Comparison of ENCODE assay signal across 8 cellular contexts in genomic region chr12:106918746-106919145, GRCh38. TPM values are rescaled to one million over a fixed set of nuclear protein-coding genes. Genes with fewer than 3 reads are reported as not detected.
DNase-seq lines count a peak whose midpoint lies in the region; ATAC-seq, FAIRE-seq and TF ChIP-seq lines count a peak whose summit lies in the region.

No MANE protein-coding gene starts in this region.

- H3K4ac ChIP-seq in H1 (replicated peaks; ENCODE audit: insufficient read length, low read depth, low read length), result no peak overlapping the region

- H2AK5ac ChIP-seq in H1 (ENCODE audit: low read depth, low read length), result no peak overlapping the region

- no peak overlapping the region; a peak in 1 of 7 replicates for H3K9ac ChIP-seq in H1 (replicated peaks in 1 of 4; ENCODE audit: extremely low read depth in 1 of 4, low read depth in 3 of 4, low read length in 3 of 4)

- H3K79me1 ChIP-seq in H1 (ENCODE audit: low read depth, low read length), result no peaks in the 10 kb centered on the region

- H3K9me3 ChIP-seq in left ventricle myocardium inferior (replicated peaks) (no peaks in the 10 kb centered on the region), H1 (ENCODE audit: insufficient read depth in 2 of 2, low read depth in 1 of 2, low read length in 1 of 2) (no peaks in the 10 kb centered on the region)

- peak; percentile 82 for FAIRE-seq in H1 (lab: Jason Lieb, UNC)

- TF ChIP-seq POLR2A in H1 (IDR thresholded peaks at IDR 0.05; ENCODE audit: control extremely low read depth in 1 of 2, low read depth in 2 of 2, low read length in 2 of 2), result no peak

- TF ChIP-seq CTCF in left ventricle myocardium inferior (IDR thresholded peaks at IDR 0.05; ENCODE audit: borderline replicate concordance) (peak; percentile 61), H1 (IDR thresholded peaks at IDR 0.05; ENCODE audit: control extremely low read depth in 1 of 3, insufficient read depth in 1 of 3, low read depth in 1 of 3, low read length in 3 of 3) (peak in 2 of 3 experiments; percentile 82 to 84; a peak in 3 of 4 replicates)

- no peak for ATAC-seq in left ventricle myocardium superior
- ATAC-seq in GM21423 (IDR thresholded peaks at IDR 0.05; ENCODE audit: unreplicated experiment), result no peak
- ATAC-seq in GM21390 (IDR thresholded peaks at IDR 0.05; ENCODE audit: unreplicated experiment), result no peak

- no peak for TF ChIP-seq EP300 in H1 (IDR thresholded peaks at IDR 0.05; ENCODE audit: borderline replicate concordance in 1 of 2, low read depth in 2 of 2, low read length in 2 of 2)

- no peak overlapping the region for H2BK5ac ChIP-seq in H1 (ENCODE audit: low read depth, low read length)

- no peak overlapping the region for H3K14ac ChIP-seq in H1 (ENCODE audit: insufficient read length)

- 8% methylated on average over 3 of the region's 3 CpGs; no CpG with 5 or more reads in 1 of the 2 experiments for WGBS in H1 (ENCODE audit: extremely low coverage in 1 of 2, insufficient coverage in 1 of 2, insufficient read length in 1 of 2, insufficient replicate concordance in 2 of 2, low coverage in 1 of 2, low lambda C conversion rate in 2 of 2, missing lambda C conversion rate in 1 of 2), 2 experiments

- no peaks in the 10 kb centered on the region for H3K36me3 ChIP-seq in left ventricle myocardium inferior
- no peaks in the 10 kb centered on the region for H3K36me3 ChIP-seq in H1 (ENCODE audit: control insufficient read depth in 2 of 4, insufficient read depth in 4 of 4, low read length in 3 of 4)

- no peak overlapping the region for H2BK12ac ChIP-seq in H1 (ENCODE audit: low read depth, low read length)

- H2BK120ac ChIP-seq in H1 (replicated peaks; ENCODE audit: low read depth, low read length), result no peak overlapping the region

- H3K4me1 ChIP-seq in left ventricle myocardium inferior (no peaks in the 10 kb centered on the region), H1 (replicated peaks in 1 of 4; ENCODE audit: control insufficient read depth in 3 of 4, insufficient read depth in 4 of 4, low read length in 3 of 4) (peaks cover 0 to 15% (median 14%) of the 10 kb centered on the region in 4 experiments; a peak in 4 of 7 replicates)

- no peak overlapping the region for H3K23ac ChIP-seq in H1 (ENCODE audit: insufficient read length)

- H3K4me2 ChIP-seq in H1 (ENCODE audit: insufficient read depth in 1 of 2, low read depth in 2 of 2, low read length in 2 of 2), result peak overlapping the region; percentile 43 to 61; a peak in 3 of 4 replicates

- intact Hi-C loops in left ventricle myocardium inferior (cut with micrococcal nuclease), result loop anchor here (5.0 kb wide), 1 partner anchor 531 kb away; no protein-coding TSS in a partner anchor
- intact Hi-C loops in left ventricle myocardium superior (cut with micrococcal nuclease), result loop anchor here (2.0 kb wide), 1 partner anchor 532 kb away; no protein-coding TSS in a partner anchor

- H3K4me3 ChIP-seq in left ventricle myocardium inferior, result no peak overlapping the region
- H3K4me3 ChIP-seq in H1 (ENCODE audit: extremely low read depth in 1 of 4, insufficient read depth in 2 of 4, low read depth in 3 of 4, low read length in 4 of 4), result peak overlapping the region in 1 of 4 experiments; percentile 28; a peak in 1 of 8 replicates

- no peak overlapping the region for H4K8ac ChIP-seq in H1 (ENCODE audit: extremely low read depth, insufficient read depth, low read length)

- H3K56ac ChIP-seq in H1 (replicated peaks; ENCODE audit: insufficient read length, low read depth, low read length), result no peak overlapping the region

- H3K79me2 ChIP-seq in H1 (ENCODE audit: control insufficient read depth in 1 of 2, insufficient read depth in 2 of 2, low read length in 2 of 2), result no peaks in the 10 kb centered on the region

- H3K27me3 ChIP-seq in left ventricle myocardium inferior (ENCODE audit: low read depth) (no peaks in the 10 kb centered on the region), H1 (replicated peaks in 1 of 4; ENCODE audit: control insufficient read depth in 3 of 4, extremely low read depth in 1 of 4, insufficient read depth in 3 of 4, low read length in 3 of 4) (no peaks in the 10 kb centered on the region; a peak in 2 of 7 replicates)

- CTCF ChIA-PET in H1 (lab: Charles Lee; ENCODE audit: partially characterized antibody), result interaction anchor here (0.5 to 6.4 kb wide), 56 partner anchors 9 to 692 kb away, joined by 3 to 50 read pairs (median 4); partner anchors contain the start of gene POLR3B

- H3K27ac ChIP-seq in left ventricle myocardium inferior (replicated peaks), result no peak overlapping the region
- H3K27ac ChIP-seq in H1 (ENCODE audit: low read depth, low read length), result no peak overlapping the region

- no peak overlapping the region for H2BK15ac ChIP-seq in H1 (ENCODE audit: low read length)

- no peaks in the 10 kb centered on the region for H3K23me2 ChIP-seq in H1 (ENCODE audit: low read depth, low read length)

- no peak overlapping the region for H3K18ac ChIP-seq in H1 (ENCODE audit: extremely low read depth, low read length)

- H2AFZ ChIP-seq in H1 (ENCODE audit: low read length), result no peak overlapping the region

- no peak overlapping the region for H4K91ac ChIP-seq in H1 (replicated peaks; ENCODE audit: insufficient read length, low read length)

- no peaks in the 10 kb centered on the region for H4K20me1 ChIP-seq in H1 (replicated peaks in 1 of 2; ENCODE audit: control insufficient read depth in 1 of 2, insufficient read depth in 2 of 2, low read length in 2 of 2)

- no peak overlapping the region for H4K5ac ChIP-seq in H1 (ENCODE audit: insufficient read length, low read depth, low read length)

- peak; percentile 96 to 99 for TF ChIP-seq RAD21 in H1 (IDR thresholded peaks at IDR 0.05 in 1 of 2, conservative IDR thresholded peaks at IDR 0.05 in 1 of 2; ENCODE audit: low read depth in 2 of 2, low read length in 2 of 2)

- H2BK20ac ChIP-seq in H1 (ENCODE audit: low read length), result no peak overlapping the region

- DNase-seq in left ventricle myocardium inferior, result no peak
- no peak for DNase-seq in left ventricle myocardium superior
- DNase-seq in NCI-H524 treated with DMSO at 0.1 percent for 48 hours (lab: John Stamatoyannopoulos, UW), result peak; percentile 33
- peak in 1 of 2 experiments; percentile 25 for DNase-seq in H1 (ENCODE audit: low read depth in 1 of 2, low spot score in 2 of 2)
- DNase-seq in globus pallidus (ENCODE audit: low spot score), result no peak
- no peak for DNase-seq in stimulated activated CD4-positive, alpha-beta T cell treated with anti-CD3 and anti-CD28 coated beads, Interleukin-2, amount 100 ng/mL, for 24 hours

- POLR2A ChIA-PET in H1 (lab: Charles Lee; ENCODE audit: partially characterized antibody), result interaction anchor here (2.0 to 2.1 kb wide), 2 partner anchors 37 to 561 kb away, joined by 7 to 15 read pairs; partner anchors contain the start of genes POLR3B and TMEM263

TF ChIP-seq in H1, 55 proteins besides CTCF, POLR2A, EP300 and RAD21 (continues in another document):
- no peak for TF ChIP-seq SP2 (IDR thresholded peaks at IDR 0.05; ENCODE audit: low read length)
- peak; percentile 41; the same call in 1 of the 2 replicates for TF ChIP-seq JUND (IDR thresholded peaks at IDR 0.05; ENCODE audit: low read length)
- TF ChIP-seq KDM1A (IDR thresholded peaks at IDR 0.05; ENCODE audit: borderline replicate concordance, low read length), result no peak
- TF ChIP-seq TCF12 (IDR thresholded peaks at IDR 0.05; ENCODE audit: low read depth, low read length), result 0 out of 2 replicates have a peak, but pooled peaks have one; percentile 23
- TF ChIP-seq SP4 (IDR thresholded peaks at IDR 0.05; ENCODE audit: low read length), result no peak
- TF ChIP-seq KDM5A (IDR thresholded peaks at IDR 0.05; ENCODE audit: low read length), result no peak
- TF ChIP-seq SAP30 (IDR thresholded peaks at IDR 0.05; ENCODE audit: insufficient read depth, insufficient replicate concordance, low read length), result no peak
- no peak for TF ChIP-seq NRF1 (IDR thresholded peaks at IDR 0.05; ENCODE audit: low read depth, low read length)
- no peak for TF ChIP-seq TEAD4 (IDR thresholded peaks at IDR 0.05; ENCODE audit: low read depth, low read length)
- no peak for TF ChIP-seq CBX5 (IDR thresholded peaks at IDR 0.05; ENCODE audit: low read depth, low read length)
- no peak for TF ChIP-seq RXRA (IDR thresholded peaks at IDR 0.05; ENCODE audit: insufficient read depth, low read depth, low read length)
- no peak for TF ChIP-seq PHF8 (conservative IDR thresholded peaks at IDR 0.05; ENCODE audit: low read depth, low read length)
- TF ChIP-seq TAF7 (optimal IDR thresholded peaks at IDR 0.05; ENCODE audit: borderline replicate concordance, low read depth, low read length), result no peak
- TF ChIP-seq KDM4A (IDR thresholded peaks at IDR 0.05; ENCODE audit: low read depth, low read length, severe bottlenecking), result no peak
- no peak for TF ChIP-seq JUN (IDR thresholded peaks at IDR 0.05; ENCODE audit: low read depth, low read length)

RNA-seq across cellular contexts. Expression of gene TMEM263, which starts 37.0 kb away (rescaled TPM):
- total RNA-seq in left ventricle myocardium inferior, result 35.8 TPM
- total RNA-seq in left ventricle myocardium superior, result 35.6 TPM
- total RNA-seq in H1 (2021; fragmentation: NEBNext Ultra II Directional; extraction: Animal tissue kit (Norgen Biotek cat#: 25700)), result 12.3 and 14.5 TPM in 2 replicates
- polyA plus RNA-seq in H1 (2011; rRNA removed), result 2.9 and 3.4 TPM in 2 replicates
- polyA plus RNA-seq in H1 (2011; cell fraction: cytosol; rRNA removed), result 3.6 TPM
- 4.3 TPM for polyA plus RNA-seq in H1 (2011; cell fraction: nucleus; rRNA removed)
- 6.8 to 8.9 TPM (median 7.9 TPM) in 4 replicates for polyA plus RNA-seq in H1 (2012, experiment 1 of 2)
- polyA plus RNA-seq in H1 (2012, experiment 2 of 2), result 0.47 TPM
- 8.2 TPM for polyA plus RNA-seq in H1 (2013, experiment 1 of 2)
- polyA plus RNA-seq in H1 (2013, experiment 2 of 2), result 7.5 TPM
- polyA minus RNA-seq in H1 (2011; rRNA and poly(A)+ RNA removed), result 6.6 and 8.9 TPM in 2 replicates
- polyA minus RNA-seq in H1 (2011; cell fraction: cytosol; rRNA and poly(A)+ RNA removed), result 8.8 TPM
- 6.5 TPM for polyA minus RNA-seq in H1 (2011; cell fraction: nucleus; rRNA and poly(A)+ RNA removed)
